1 cellular context compared by ENCODE assay signal in the genomic region with DNA sequence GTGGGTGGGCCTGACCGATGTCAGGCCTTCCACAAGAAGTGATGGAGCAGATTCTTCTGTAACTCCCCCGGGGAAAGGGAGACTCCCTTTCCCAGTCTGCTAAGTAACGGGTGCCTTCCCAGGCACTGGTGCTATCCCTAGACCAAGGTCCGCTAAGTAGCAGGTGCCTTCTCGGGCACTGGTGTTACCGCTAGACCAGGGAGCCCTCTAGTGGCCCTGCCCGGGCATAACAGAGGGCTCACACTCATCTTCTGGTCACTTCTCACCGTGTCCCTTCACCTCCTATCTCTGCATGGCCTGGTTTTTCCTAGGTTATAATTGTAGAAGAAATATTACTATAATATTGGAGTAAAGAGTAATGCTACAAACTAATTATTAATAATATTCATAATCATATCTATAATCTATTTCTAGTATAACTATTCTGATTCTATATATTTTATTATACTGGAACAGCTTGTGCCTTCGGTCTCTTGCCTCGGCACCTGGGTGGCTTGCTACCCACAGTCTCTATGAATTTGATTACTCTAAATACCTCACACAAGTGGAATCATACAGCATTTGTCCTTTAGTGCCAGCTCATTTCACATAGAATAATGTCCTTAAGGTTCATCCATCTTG.
TF ChIP-seq lines count a peak whose summit lies in the region.

No MANE protein-coding gene starts in this region.

TF ChIP-seq in K562, 482 proteins besides CTCF, POLR2A, EP300 and RAD21 (continued from another document):
- no peak for TF ChIP-seq ETS2 (tag; IDR thresholded peaks at IDR 0.05; ENCODE audit: borderline replicate concordance, poor library complexity, severe bottlenecking)
- no peak for TF ChIP-seq CBFB (CRISPR knock-in tag; IDR thresholded peaks at IDR 0.05)
- no peak for TF ChIP-seq PTTG1 (tag; IDR thresholded peaks at IDR 0.05; ENCODE audit: low read depth)
- TF ChIP-seq NFE2L1 (tag; IDR thresholded peaks at IDR 0.05; ENCODE audit: borderline replicate concordance, low read depth), result no peak
- no peak for TF ChIP-seq NCOR1 (IDR thresholded peaks at IDR 0.05)
- TF ChIP-seq ZNF57 (CRISPR knock-in tag; IDR thresholded peaks at IDR 0.05), result no peak
- TF ChIP-seq SMC3 (conservative IDR thresholded peaks at IDR 0.05; ENCODE audit: insufficient read depth, low read depth, low read length), result 0 out of 2 replicates have a peak, but pooled peaks have one; percentile 31
- no peak for TF ChIP-seq MCM7 (IDR thresholded peaks at IDR 0.05)
- TF ChIP-seq MXI1 (IDR thresholded peaks at IDR 0.05; ENCODE audit: low read depth, low read length), result no peak
